Comparison of ENCODE assay signal across 1 cellular context in genomic region chr2:240385451-240386161, GRCh38.
TF ChIP-seq lines count a peak whose summit lies in the region.

No MANE protein-coding gene starts in this region.

TF ChIP-seq in A549, 52 proteins besides CTCF, POLR2A, EP300 and RAD21:
- peak; percentile 59 for TF ChIP-seq GATA3 (IDR thresholded peaks at IDR 0.05; ENCODE audit: borderline replicate concordance)
TF ChIP-seq in A549: peak in this region for 1; not testable (repeated sequence) for 51.
